ENCODE assay signal across 25 cellular contexts in the genomic region with DNA sequence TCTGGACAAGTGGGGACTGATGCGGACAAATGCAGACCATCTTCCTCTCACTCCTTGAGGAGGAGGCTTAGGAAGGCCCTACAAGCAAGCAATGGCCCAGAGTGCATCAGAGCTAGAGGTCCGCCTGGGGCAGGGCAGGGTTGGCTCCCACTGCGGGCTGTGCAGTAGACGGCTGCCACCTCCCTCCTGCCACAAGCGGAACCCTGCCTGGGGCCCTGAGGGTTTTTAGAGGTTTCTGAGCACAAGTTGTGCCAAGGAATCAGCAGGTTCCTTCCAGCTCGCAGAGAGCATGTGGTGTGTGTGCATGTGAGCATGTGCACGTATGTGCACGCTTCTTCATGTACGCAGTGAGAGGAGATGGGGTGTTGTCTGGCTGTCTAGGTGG. TPM values are rescaled to one million over a fixed set of nuclear protein-coding genes. Genes with fewer than 3 reads are reported as not detected.
DNase-seq lines count a peak whose midpoint lies in the region; ATAC-seq and TF ChIP-seq lines count a peak whose summit lies in the region.
"Had no signal": no experiment of that assay in that cellular context is flagged by ENCODE, and none has a peak within 500 bp of the region (broad histone marks: within the 10 kb centered on the region; RNA-seq: fewer than 3 reads in every experiment).

No MANE protein-coding gene starts in this region.

- no TSS peak for BruUV-seq in MCF 10A (replicated peaks; lab: Mats Ljungman, UMichigan)

- H3K36me3 Mint-ChIP-seq in MCF 10A (ENCODE audit: insufficient read depth, unreplicated experiment) (peaks cover 10% of the 10 kb centered on the region), WTC11 (no peaks in the 10 kb centered on the region), type B pancreatic cell (no peaks in the 10 kb centered on the region)
- peaks cover 0 to 10% (median 0%) of the 10 kb centered on the region in 5 donors for H3K36me3 Mint-ChIP-seq in naive thymus-derived CD4-positive, alpha-beta T cell
- H3K36me3 Mint-ChIP-seq: activated CD8-positive, alpha-beta memory T cell treated with anti-CD3 and anti-CD28 coated beads, Interleukin-2, amount 10 ng/mL, durations not matched to agents 7 days and 5 days had no signal

- H3K9me3 ChIP-seq in breast epithelium: no peaks in the 10 kb centered on the region
- H3K9me3 ChIP-seq in naive thymus-derived CD4-positive, alpha-beta T cell (ENCODE audit: control insufficient read depth in 2 of 3, low read length in 3 of 3): no peaks in the 10 kb centered on the region
- H3K9me3 ChIP-seq in vagina: no peaks in the 10 kb centered on the region
- H3K9me3 ChIP-seq: mucosa of descending colon, SJCRH30 had no signal

- POLR2A ChIA-PET in MCF 10A (lab: Yijun Ruan, JAX) (interaction anchor here (0.6 to 1.1 kb wide), 2 partner anchors 42 to 1256 kb away, joined by 3 read pairs; a partner anchor contains a TSS), WTC11 (lab: Charles Lee) (interaction anchor here (0.5 kb wide), 1 partner anchor 30 kb away, joined by 3 read pairs; no protein-coding TSS in a partner anchor)
- POLR2A ChIA-PET in naive thymus-derived CD4-positive, alpha-beta T cell (lab: Charles Lee): no interaction called here

- H3K4me3 ChIP-seq in breast epithelium (peak overlapping the region in 1 of 3 donors; percentile 25), vagina (no peak overlapping the region)
- H3K4me3 ChIP-seq in naive thymus-derived CD4-positive, alpha-beta T cell (ENCODE audit: low read length): no peak overlapping the region
- H3K4me3 ChIP-seq: mucosa of descending colon, SJCRH30 had no signal

- TF ChIP-seq POLR2A in breast epithelium (IDR thresholded peaks at IDR 0.05): no peak
- no peak for TF ChIP-seq POLR2A in vagina (IDR thresholded peaks at IDR 0.05)

- ATAC-seq in WTC11 (no peak), HG03196 (IDR thresholded peaks at IDR 0.05; ENCODE audit: unreplicated experiment) (no peak)
- ATAC-seq in naive thymus-derived CD4-positive, alpha-beta T cell: no peak
- ATAC-seq: activated CD8-positive, alpha-beta memory T cell treated with anti-CD3 and anti-CD28 coated beads, Interleukin-2, amount 10 ng/mL, durations not matched to agents 7 days and 5 days; mucosa of descending colon; Panc1 had no signal

- H3K27ac Mint-ChIP-seq in MCF 10A (ENCODE audit: low read depth, unreplicated experiment): no peak overlapping the region
- H3K27ac Mint-ChIP-seq in WTC11: no peak overlapping the region; the same call in 1 of the 2 replicates
- peak overlapping the region in 5 of 9 donors; percentile 2 to 78 (median 41) for H3K27ac Mint-ChIP-seq in naive thymus-derived CD4-positive, alpha-beta T cell
- no peak overlapping the region for H3K27ac Mint-ChIP-seq in type B pancreatic cell
- H3K27ac Mint-ChIP-seq: activated CD8-positive, alpha-beta memory T cell treated with anti-CD3 and anti-CD28 coated beads, Interleukin-2, amount 10 ng/mL, durations not matched to agents 7 days and 5 days had no signal

- peak overlapping the region; percentile 73 to 89 for H3K27ac ChIP-seq in breast epithelium
- no peak overlapping the region for H3K27ac ChIP-seq in naive thymus-derived CD4-positive, alpha-beta T cell (ENCODE audit: low read depth, low read length)
- H3K27ac ChIP-seq in vagina: no peak overlapping the region
- H3K27ac ChIP-seq: SJCRH30 had no signal

- CTCF ChIA-PET in MCF 10A (lab: Yijun Ruan, JAX) (interaction anchor here (0.5 to 1.2 kb wide), 2 partner anchors 23 to 37 kb away, joined by 3 read pairs; no protein-coding TSS in a partner anchor), WTC11 (lab: Charles Lee) (interaction anchor here (0.9 to 2.0 kb wide), 4 partner anchors 30 to 76 kb away, joined by 3 to 6 read pairs (median 4); a partner anchor contains a TSS)
- CTCF ChIA-PET in naive thymus-derived CD4-positive, alpha-beta T cell (lab: Charles Lee): no interaction called here

- no peaks in the 10 kb centered on the region for H3K9me3 Mint-ChIP-seq in MCF 10A (ENCODE audit: unreplicated experiment)
- H3K9me3 Mint-ChIP-seq in WTC11: no peaks in the 10 kb centered on the region
- H3K9me3 Mint-ChIP-seq in naive thymus-derived CD4-positive, alpha-beta T cell: no peaks in the 10 kb centered on the region
- H3K9me3 Mint-ChIP-seq in type B pancreatic cell: no peaks in the 10 kb centered on the region

- peaks cover 6% of the 10 kb centered on the region for H3K4me1 Mint-ChIP-seq in MCF 10A (ENCODE audit: insufficient read depth, unreplicated experiment)
- H3K4me1 Mint-ChIP-seq in WTC11: peaks cover 18% of the 10 kb centered on the region
- peaks cover 28 to 46% (median 38%) of the 10 kb centered on the region in 7 donors for H3K4me1 Mint-ChIP-seq in naive thymus-derived CD4-positive, alpha-beta T cell
- peaks cover 14% of the 10 kb centered on the region for H3K4me1 Mint-ChIP-seq in type B pancreatic cell (ENCODE audit: unreplicated experiment)

- intact Hi-C loops in breast epithelium (cut with DNase I; ENCODE audit: low total_unique reads) (no loop called here), MCF 10A (cut with micrococcal nuclease) (no loop called here), vagina (cut with DNase I) (no loop called here)
- intact Hi-C loops in naive thymus-derived CD4-positive, alpha-beta T cell (cut with micrococcal nuclease): no loop called here

- H3K4me3 Mint-ChIP-seq in MCF 10A (ENCODE audit: unreplicated experiment) (no peak overlapping the region), WTC11 (peak overlapping the region; percentile 10; the same call in 1 of the 2 replicates), type B pancreatic cell (peak overlapping the region; percentile 65)
- H3K4me3 Mint-ChIP-seq in naive thymus-derived CD4-positive, alpha-beta T cell: peak overlapping the region in 8 of 10 donors; percentile 0 to 87 (median 50)
- H3K4me3 Mint-ChIP-seq: activated CD8-positive, alpha-beta memory T cell treated with anti-CD3 and anti-CD28 coated beads, Interleukin-2, amount 10 ng/mL, durations not matched to agents 7 days and 5 days had no signal

- DNase-seq in breast epithelium (ENCODE audit: low spot score in 2 of 2) (no peak), MCF 10A (ENCODE audit: unreplicated experiment) (no peak), WTC11 (ENCODE audit: low spot score) (no peak), type B pancreatic cell (ENCODE audit: extremely low spot score, unreplicated experiment) (no peak), vagina (ENCODE audit: extremely low spot score in 2 of 2) (no peak), NCI-H2107 treated with DMSO at 0.1 percent for 48 hours (lab: John Stamatoyannopoulos, UW; ENCODE audit: unreplicated experiment) (no peak)
- DNase-seq in naive thymus-derived CD4-positive, alpha-beta T cell: no peak
- DNase-seq: activated CD4-positive, alpha-beta T cell treated with anti-CD3 and anti-CD28 coated beads for 48 hours; activated CD8-positive, alpha-beta memory T cell treated with anti-CD3 and anti-CD28 coated beads, Interleukin-2, amount 10 ng/mL, durations not matched to agents 7 days and 5 days; activated naive CD4-positive, alpha-beta T cell; activated T-cell treated with anti-CD3 and anti-CD28 coated beads, Interleukin-2, amount 50 U/mL, for 48 hours; DND-41; effector CD8-positive, alpha-beta T cell; glutamatergic neuron; HCEC 1CT; kidney; mucosa of descending colon; NCI-H1105; NCI-H187 treated with DMSO at 0.1 percent for 48 hours; NCI-H524 treated with DMSO at 0.1 percent for 48 hours; SJCRH30; stimulated activated CD4-positive, alpha-beta T cell treated with anti-CD3 and anti-CD28 coated beads, Interleukin-15, amount 100 ng/mL, for 24 hours; stimulated activated naive CD4-positive, alpha-beta T cell treated with Interleukin-2 at 50 U/mL for 16 hours had no signal

- H3K27me3 Mint-ChIP-seq in MCF 10A (ENCODE audit: insufficient read depth, unreplicated experiment) (peaks cover 10% of the 10 kb centered on the region), WTC11 (ENCODE audit: low read depth) (peaks cover 44% of the 10 kb centered on the region), type B pancreatic cell (peaks cover 24% of the 10 kb centered on the region)
- H3K27me3 Mint-ChIP-seq in naive thymus-derived CD4-positive, alpha-beta T cell: peaks cover 0 to 17% (median 0%) of the 10 kb centered on the region in 5 donors

- H3K36me3 ChIP-seq in breast epithelium (no peaks in the 10 kb centered on the region), vagina (no peaks in the 10 kb centered on the region)
- no peaks in the 10 kb centered on the region for H3K36me3 ChIP-seq in naive thymus-derived CD4-positive, alpha-beta T cell (ENCODE audit: control insufficient read depth in 2 of 3, insufficient read depth in 3 of 3, low read length in 3 of 3)
- H3K36me3 ChIP-seq: SJCRH30 had no signal

- H3K4me1 ChIP-seq in breast epithelium (peaks cover 16 to 36% of the 10 kb centered on the region in 2 donors), vagina (peaks cover 38% of the 10 kb centered on the region)
- H3K4me1 ChIP-seq in naive thymus-derived CD4-positive, alpha-beta T cell (ENCODE audit: control insufficient read depth in 2 of 2, insufficient read depth in 2 of 2, low read length in 2 of 2): peaks cover 15 to 22% of the 10 kb centered on the region in 2 donors
- H3K4me1 ChIP-seq: SJCRH30 had no signal

- H3K27me3 ChIP-seq in breast epithelium: no peaks in the 10 kb centered on the region
- no peaks in the 10 kb centered on the region for H3K27me3 ChIP-seq in naive thymus-derived CD4-positive, alpha-beta T cell (ENCODE audit: control insufficient read depth in 2 of 2, insufficient read depth in 2 of 2, low read length in 2 of 2)
- H3K27me3 ChIP-seq in vagina: no peaks in the 10 kb centered on the region

- TF ChIP-seq CTCF in breast epithelium (IDR thresholded peaks at IDR 0.05): no peak
- no peak for TF ChIP-seq CTCF in MCF 10A (IDR thresholded peaks at IDR 0.05; ENCODE audit: unreplicated experiment)
- TF ChIP-seq CTCF in WTC11 (IDR thresholded peaks at IDR 0.05): no peak
- TF ChIP-seq CTCF in type B pancreatic cell (conservative IDR thresholded peaks at IDR 0.05): no peak
- no peak for TF ChIP-seq CTCF in vagina (IDR thresholded peaks at IDR 0.05)

RNA-seq across cellular contexts. Expression of a gene that starts 25.9 kb away (rescaled TPM):
- total RNA-seq in breast epithelium (10 to 100 TPM; 21.3 to 69.5 (median 43.5) TPM), MCF 10A (2022) (3.8 and 5.3 TPM in 2 replicates), WTC11 (2021) (5.8 to 9.0 TPM (median 5.9 TPM) in 3 replicates), type B pancreatic cell (ENCODE audit: low replicate concordance) (20.0 and 58.4 TPM in 2 replicates), vagina (39.8 TPM)
- 10 to 100 TPM in 2 of 5 experiments, 1 to 10 TPM in 3; 3.8 to 45.5 (median 5.1) TPM for total RNA-seq in naive thymus-derived CD4-positive, alpha-beta T cell
- 1 to 10 TPM; 4.0 to 8.9 TPM for polyA plus RNA-seq in naive thymus-derived CD4-positive, alpha-beta T cell

RNA-seq across cellular contexts. Expression of a gene that starts 42.1 kb away (rescaled TPM):
- total RNA-seq in breast epithelium (10 to 100 TPM; 24.5 to 40.6 (median 38.3) TPM), MCF 10A (2022) (28.2 and 33.8 TPM in 2 replicates), WTC11 (2021) (25.0 to 30.7 TPM (median 26.3 TPM) in 3 replicates), type B pancreatic cell (ENCODE audit: low replicate concordance) (44.4 and 54.7 TPM in 2 replicates), vagina (28.0 TPM)
- total RNA-seq in naive thymus-derived CD4-positive, alpha-beta T cell: 10 to 100 TPM; 32.3 to 45.8 (median 42.8) TPM
- 10 to 100 TPM; 17.4 to 27.3 TPM for polyA plus RNA-seq in naive thymus-derived CD4-positive, alpha-beta T cell

RNA-seq across cellular contexts. Expression of a gene that starts 47.4 kb away (rescaled TPM):
- total RNA-seq in breast epithelium (10 to 100 TPM; 35.6 to 58.7 (median 42.2) TPM), MCF 10A (2022) (47.3 and 72.4 TPM in 2 replicates), WTC11 (2021) (41.3 to 43.7 TPM (median 43.5 TPM) in 3 replicates), type B pancreatic cell (ENCODE audit: low replicate concordance) (35.9 and 46.5 TPM in 2 replicates), vagina (25.3 TPM)
- 10 to 100 TPM; 17.2 to 37.8 (median 27.7) TPM for total RNA-seq in naive thymus-derived CD4-positive, alpha-beta T cell
- 10 to 100 TPM; 27.1 to 47.5 TPM for polyA plus RNA-seq in naive thymus-derived CD4-positive, alpha-beta T cell

Comparison
In these comparisons a context has a peak if more than half of its experiments do, and no peak if none do; other contexts are left out.
1. H3K27ac ChIP-seq: peak in breast epithelium (2 of 2); none in naive thymus-derived CD4-positive, alpha-beta T cell (single experiment) and vagina (single experiment).
2. H3K27ac Mint-ChIP-seq: peak in naive thymus-derived CD4-positive, alpha-beta T cell (5 of 9); none in MCF 10A (single experiment), WTC11 (single experiment) and type B pancreatic cell (single experiment).